Comparison of ENCODE assay signal across 6 cellular contexts in genomic region chr9:26750126-26750525, GRCh38.
"Had no signal": no experiment of that assay in that cellular context is flagged by ENCODE, and none has a peak within 500 bp of the region (broad histone marks: within the 10 kb centered on the region; RNA-seq: fewer than 3 reads in every experiment).

No MANE protein-coding gene starts in this region.

- H3K27ac ChIP-seq: GM23248 had no signal

- ATAC-seq: K562 had no signal

- H3K4me3 ChIP-seq: GM23248, K562 had no signal

- DNase-seq: GM23248, GOT3, H7, HCEC 1CT, IMR-90 had no signal

- H3K9ac ChIP-seq: GM23248 had no signal

- H2AFZ ChIP-seq: GM23248 had no signal
